21 cellular contexts compared by ENCODE assay signal in genomic region chr2:112486895-112487294, GRCh38.
"Had no signal": no experiment of that assay in that cellular context is flagged by ENCODE, and none has a peak within 500 bp of the region (broad histone marks: within the 10 kb centered on the region; RNA-seq: fewer than 3 reads in every experiment).

No MANE protein-coding gene starts in this region.

- H3K4me3 Mint-ChIP-seq: activated B cell treated with CpG ODN at 0.5 μM for 24 hours; endodermal cell; T-helper 1 cell treated with Interleukin-12 subunit alpha and Interleukin-12 subunit beta and Interleukin-4 antibody, amounts not matched to agents 30 μg/mL and 1 μg/mL, for 36 hours had no signal

- ATAC-seq: body of pancreas; gastrocnemius medialis; left lung; naive thymus-derived CD4-positive, alpha-beta T cell; sciatic nerve had no signal

- H3K27me3 ChIP-seq: body of pancreas, cardiac muscle cell, esophagus squamous epithelium, gastrocnemius medialis, left lung, testis, uterus had no signal

- H3K36me3 ChIP-seq: cardiac muscle cell, gastrocnemius medialis, left lung, uterus had no signal

- H3K4me3 ChIP-seq: body of pancreas, cardiac muscle cell, esophagus squamous epithelium, gastrocnemius medialis, left lung, lung, testis, uterus had no signal

- H3K9me3 Mint-ChIP-seq: activated B cell treated with CpG ODN at 0.5 μM for 24 hours; endodermal cell; T-helper 1 cell treated with Interleukin-12 subunit alpha and Interleukin-12 subunit beta and Interleukin-4 antibody, amounts not matched to agents 30 μg/mL and 1 μg/mL, for 36 hours had no signal

- H3K27ac Mint-ChIP-seq: activated B cell treated with CpG ODN at 0.5 μM for 24 hours; T-helper 1 cell treated with Interleukin-12 subunit alpha and Interleukin-12 subunit beta and Interleukin-4 antibody, amounts not matched to agents 30 μg/mL and 1 μg/mL, for 36 hours had no signal

- H3K27me3 Mint-ChIP-seq: activated B cell treated with CpG ODN at 0.5 μM for 24 hours; naive thymus-derived CD4-positive, alpha-beta T cell had no signal

- H3K4me1 ChIP-seq: testis had no signal

- H3K27ac ChIP-seq: body of pancreas, cardiac muscle cell, esophagus squamous epithelium, gastrocnemius medialis, left lung, testis, uterus had no signal

- H3K9me3 ChIP-seq: body of pancreas, esophagus squamous epithelium, gastrocnemius medialis, left lung, testis, uterus had no signal

- DNase-seq: activated B cell treated with CpG ODN at 0.5 μM for 24 hours; activated gamma-delta T cell; anterior cingulate cortex; body of pancreas; cortex of kidney; endodermal cell; esophagus squamous epithelium; gastrocnemius medialis; hippocampal formation; kidney glomerular epithelial cell; left lung; naive thymus-derived CD4-positive, alpha-beta T cell; small intestine; T1000; testis; trophoblast cell; uterus had no signal
